ENCODE assay signal across 29 cellular contexts in the genomic region with DNA sequence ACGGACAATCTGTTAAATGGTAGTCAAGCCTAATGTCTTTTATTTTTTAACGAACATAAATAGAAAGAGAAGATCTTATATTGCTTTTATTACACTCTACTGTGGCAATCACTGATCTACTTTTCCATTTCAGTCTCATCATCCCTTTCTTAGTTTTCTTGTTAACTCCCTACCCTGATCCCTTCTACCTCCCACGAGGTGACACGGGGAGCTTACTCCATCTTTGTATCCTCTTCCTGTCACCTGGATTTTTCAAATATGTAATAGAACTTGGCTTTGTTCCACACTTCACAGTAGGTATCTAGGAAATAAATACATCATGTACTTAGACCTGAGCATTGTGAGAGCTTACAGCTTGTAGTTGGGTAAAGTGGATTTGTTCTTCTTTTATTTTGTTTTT.
"Had no signal": no experiment of that assay in that cellular context is flagged by ENCODE, and none has a peak within 500 bp of the region (broad histone marks: within the 10 kb centered on the region; RNA-seq: fewer than 3 reads in every experiment).

No MANE protein-coding gene starts in this region.

- H3K4me1 ChIP-seq: gastroesophageal sphincter had no signal

- H3K27me3 Mint-ChIP-seq: effector memory CD8-positive, alpha-beta T cell; naive B cell; stimulated activated memory B cell treated with anti-CD40 and anti-IgM and Interleukin-4, amounts not matched to agents 10 μg/mL and 1 μg/mL and 100 μg/mL, for 72 hours; stimulated activated naive CD8-positive, alpha-beta T cell treated with anti-CD3 and anti-CD28 coated beads, Interleukin-15, amount 100 ng/mL, for 72 hours had no signal

- H3K36me3 ChIP-seq: brain microvascular endothelial cell, gastroesophageal sphincter, ovary, upper lobe of left lung, vagina had no signal

- H3K9me3 ChIP-seq: gastroesophageal sphincter, ovary, upper lobe of left lung, vagina had no signal

- ATAC-seq: effector memory CD8-positive, alpha-beta T cell; gastroesophageal sphincter; left colon; sciatic nerve; stimulated activated memory B cell treated with anti-CD40 and anti-IgM and Interleukin-4, amounts not matched to agents 10 μg/mL and 1 μg/mL and 100 μg/mL, for 72 hours; stimulated activated naive CD8-positive, alpha-beta T cell treated with anti-CD3 and anti-CD28 coated beads, Interleukin-15, amount 100 ng/mL, for 72 hours had no signal

- H3K79me2 ChIP-seq: hepatocyte had no signal

- H3K27ac Mint-ChIP-seq: activated naive CD4-positive, alpha-beta T cell treated with anti-CD3 and anti-CD28 coated beads, Interleukin-2, amount 10 ng/mL, durations not matched to agents 7 days and 5 days; activated naive CD8-positive, alpha-beta T cell treated with anti-CD3 and anti-CD28 coated beads, Interleukin-2, amount 10 ng/mL, durations not matched to agents 7 days and 5 days; mesothelial cell of epicardium; progenitor cell of endocrine pancreas; stimulated activated memory B cell treated with anti-CD40 and anti-IgM and Interleukin-4, amounts not matched to agents 10 μg/mL and 1 μg/mL and 100 μg/mL, for 72 hours; stimulated activated naive CD8-positive, alpha-beta T cell treated with anti-CD3 and anti-CD28 coated beads, Interleukin-15, amount 100 ng/mL, for 72 hours had no signal

- H2AFZ ChIP-seq: hepatocyte had no signal

- H3K4me3 Mint-ChIP-seq: activated naive CD4-positive, alpha-beta T cell treated with anti-CD3 and anti-CD28 coated beads, Interleukin-2, amount 10 ng/mL, durations not matched to agents 7 days and 5 days; activated naive CD8-positive, alpha-beta T cell treated with anti-CD3 and anti-CD28 coated beads, Interleukin-2, amount 10 ng/mL, durations not matched to agents 7 days and 5 days; effector memory CD8-positive, alpha-beta T cell; mesothelial cell of epicardium; naive B cell; stimulated activated memory B cell treated with anti-CD40 and anti-IgM and Interleukin-4, amounts not matched to agents 10 μg/mL and 1 μg/mL and 100 μg/mL, for 72 hours; stimulated activated naive CD8-positive, alpha-beta T cell treated with anti-CD3 and anti-CD28 coated beads, Interleukin-15, amount 100 ng/mL, for 72 hours had no signal

- DNase-seq: activated CD4-positive, alpha-beta T cell treated with anti-CD3 and anti-CD28 coated beads for 4 hours; activated CD4-positive, alpha-beta T cell treated with anti-CD3 and anti-CD28 coated beads, Interleukin-2, amount 50 U/mL, for 4 hours; activated gamma-delta T cell; activated naive CD4-positive, alpha-beta T cell treated with anti-CD3 and anti-CD28 coated beads, Interleukin-2, amount 10 ng/mL, durations not matched to agents 7 days and 5 days; activated naive CD8-positive, alpha-beta T cell treated with anti-CD3 and anti-CD28 coated beads, Interleukin-2, amount 10 ng/mL, durations not matched to agents 7 days and 5 days; activated T-cell treated with anti-CD3 and anti-CD28 coated beads for 4 hours; brain microvascular endothelial cell; cortex of kidney; effector memory CD8-positive, alpha-beta T cell; kidney; left colon; naive B cell; ovary; retina; stimulated activated CD4-positive, alpha-beta T cell treated with anti-CD3 and anti-CD28 coated beads, Interleukin-12 subunit alpha, Interleukin-12 subunit beta, amount 100 ng/mL, for 4 hours; stimulated activated CD4-positive, alpha-beta T cell treated with anti-CD3 and anti-CD28 coated beads, Interleukin-4, amount 100 ng/mL, for 1 hour; stimulated activated naive CD8-positive, alpha-beta T cell treated with anti-CD3 and anti-CD28 coated beads, Interleukin-15, amount 100 ng/mL, for 72 hours; substantia nigra; upper lobe of left lung had no signal

- H3K4me3 ChIP-seq: gastroesophageal sphincter, hepatocyte, ovary, skin epidermis, upper lobe of left lung, vagina had no signal

- H3K4me2 ChIP-seq: hepatocyte had no signal

- FAIRE-seq: astrocyte, kidney had no signal

- H3K36me3 Mint-ChIP-seq: activated naive CD4-positive, alpha-beta T cell treated with anti-CD3 and anti-CD28 coated beads, Interleukin-2, amount 10 ng/mL, durations not matched to agents 7 days and 5 days; activated naive CD8-positive, alpha-beta T cell treated with anti-CD3 and anti-CD28 coated beads, Interleukin-2, amount 10 ng/mL, durations not matched to agents 7 days and 5 days; mesothelial cell of epicardium; naive B cell; stimulated activated memory B cell treated with anti-CD40 and anti-IgM and Interleukin-4, amounts not matched to agents 10 μg/mL and 1 μg/mL and 100 μg/mL, for 72 hours had no signal

- H3K27ac ChIP-seq: brain microvascular endothelial cell, gastroesophageal sphincter, hepatocyte, ovary, upper lobe of left lung, vagina, VCaP had no signal

- H3K27me3 ChIP-seq: brain microvascular endothelial cell, gastroesophageal sphincter, hepatocyte, ovary, upper lobe of left lung, vagina had no signal

- H3K9me3 Mint-ChIP-seq: activated naive CD4-positive, alpha-beta T cell treated with anti-CD3 and anti-CD28 coated beads, Interleukin-2, amount 10 ng/mL, durations not matched to agents 7 days and 5 days; activated naive CD8-positive, alpha-beta T cell treated with anti-CD3 and anti-CD28 coated beads, Interleukin-2, amount 10 ng/mL, durations not matched to agents 7 days and 5 days; effector memory CD8-positive, alpha-beta T cell; mesothelial cell of epicardium; naive B cell; stimulated activated memory B cell treated with anti-CD40 and anti-IgM and Interleukin-4, amounts not matched to agents 10 μg/mL and 1 μg/mL and 100 μg/mL, for 72 hours; stimulated activated naive CD8-positive, alpha-beta T cell treated with anti-CD3 and anti-CD28 coated beads, Interleukin-15, amount 100 ng/mL, for 72 hours had no signal
